11 cellular contexts compared by ENCODE assay signal in the genomic region with DNA sequence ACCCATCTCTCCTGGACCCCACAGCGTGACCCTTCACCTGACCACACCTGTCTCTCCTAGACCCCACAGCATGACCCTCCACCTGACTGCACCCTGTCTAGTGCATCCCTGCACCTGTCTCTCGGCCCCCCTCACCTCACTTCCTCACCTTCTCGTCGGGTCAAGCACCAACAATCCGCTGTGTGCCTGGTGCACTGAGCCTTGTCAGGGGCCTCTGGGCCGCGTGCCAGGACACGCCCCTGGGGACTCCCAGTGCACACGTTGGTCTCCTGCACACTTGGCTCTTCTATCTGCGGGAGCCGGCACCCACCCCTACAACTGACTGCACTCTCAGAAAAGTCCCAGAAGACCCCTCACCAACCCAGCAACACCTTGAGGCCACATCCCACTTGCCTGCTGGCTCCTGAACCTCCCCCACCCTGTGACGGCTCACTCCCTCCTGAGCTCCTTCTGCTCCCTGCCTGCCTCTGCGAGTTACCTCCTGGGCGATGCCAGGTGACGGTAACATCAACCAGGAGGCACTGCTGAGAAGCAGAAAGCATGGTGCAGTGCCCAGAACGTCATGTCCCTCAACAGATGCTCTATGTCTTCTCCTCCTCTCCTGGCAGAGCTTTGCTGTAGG.
DNase-seq lines count a peak whose midpoint lies in the region; TF ChIP-seq lines count a peak whose summit lies in the region.
"Had no signal": no experiment of that assay in that cellular context is flagged by ENCODE, and none has a peak within 500 bp of the region (broad histone marks: within the 10 kb centered on the region; RNA-seq: fewer than 3 reads in every experiment).

No MANE protein-coding gene starts in this region.

- no peak overlapping the region for H3K4me3 Mint-ChIP-seq in chondrocyte (ENCODE audit: unreplicated experiment)
- H3K4me3 Mint-ChIP-seq: activated naive CD8-positive, alpha-beta T cell treated with anti-CD3 and anti-CD28 coated beads, Interleukin-2, amount 10 ng/mL, durations not matched to agents 7 days and 5 days; nephron had no signal

- H3K27ac ChIP-seq in spleen = no peak overlapping the region
- H3K27ac ChIP-seq in esophagus muscularis mucosa (replicated peaks in 1 of 4) = no peak overlapping the region

- no peaks in the 10 kb centered on the region for H3K9me3 ChIP-seq in spleen
- no peaks in the 10 kb centered on the region for H3K9me3 ChIP-seq in esophagus muscularis mucosa
- no peaks in the 10 kb centered on the region for H3K9me3 ChIP-seq in MG63

- peaks cover 23% of the 10 kb centered on the region for H3K4me1 Mint-ChIP-seq in chondrocyte (ENCODE audit: low read depth)
- H3K4me1 Mint-ChIP-seq: activated naive CD8-positive, alpha-beta T cell treated with anti-CD3 and anti-CD28 coated beads, Interleukin-2, amount 10 ng/mL, durations not matched to agents 7 days and 5 days had no signal

- intact Hi-C loops in spleen (cut with DNase I; ENCODE audit: low total_unique reads) = no loop called here
- intact Hi-C loops in esophagus muscularis mucosa (cut with DNase I) = no loop called here

- TF ChIP-seq POLR2A in spleen (IDR thresholded peaks at IDR 0.05) (no peak), esophagus muscularis mucosa (IDR thresholded peaks at IDR 0.05; ENCODE audit: low read depth) (no peak)

- H3K27me3 Mint-ChIP-seq in chondrocyte (ENCODE audit: low read depth) = no peaks in the 10 kb centered on the region

- peak overlapping the region; percentile 41 for H3K27ac Mint-ChIP-seq in chondrocyte (ENCODE audit: unreplicated experiment)
- H3K27ac Mint-ChIP-seq: activated naive CD8-positive, alpha-beta T cell treated with anti-CD3 and anti-CD28 coated beads, Interleukin-2, amount 10 ng/mL, durations not matched to agents 7 days and 5 days; nephron had no signal

- 65 to 79% (median 74%) methylated on average over 16 of the region's 16 CpGs for WGBS in spleen, 5 donors
- 70% methylated on average over 13 of the region's 16 CpGs for WGBS in esophagus muscularis mucosa

- H3K36me3 Mint-ChIP-seq in chondrocyte (ENCODE audit: low read depth) = no peaks in the 10 kb centered on the region
- H3K36me3 Mint-ChIP-seq: activated naive CD8-positive, alpha-beta T cell treated with anti-CD3 and anti-CD28 coated beads, Interleukin-2, amount 10 ng/mL, durations not matched to agents 7 days and 5 days had no signal

- no peak for TF ChIP-seq CTCF in chondrocyte (IDR thresholded peaks at IDR 0.05)
- no peak for TF ChIP-seq CTCF in spleen (IDR thresholded peaks at IDR 0.05 in 8 of 11, conservative IDR thresholded peaks at IDR 0.05 in 3 of 11)
- TF ChIP-seq CTCF in esophagus muscularis mucosa (IDR thresholded peaks at IDR 0.05) = no peak

- H3K36me3 ChIP-seq in spleen (no peaks in the 10 kb centered on the region), esophagus muscularis mucosa (no peaks in the 10 kb centered on the region), MG63 (no peaks in the 10 kb centered on the region; the same call in 1 of the 2 replicates)

- peak in 2 of 3 experiments; percentile 26 to 60 for DNase-seq in NCI-H1417 (lab: John Stamatoyannopoulos, UW)
- no peak for DNase-seq in NCI-H1417 treated with DMSO at 0.1 percent for 48 hours (lab: John Stamatoyannopoulos, UW)
- DNase-seq in NCI-H146 (lab: John Stamatoyannopoulos, UW) = peak; percentile 62
- no peak for DNase-seq in chondrocyte (ENCODE audit: low spot score)
- DNase-seq in spleen = peak; percentile 77
- no peak for DNase-seq in activated CD4-positive, alpha-beta T cell treated with anti-CD3 and anti-CD28 coated beads for 1 hour
- DNase-seq in esophagus muscularis mucosa (ENCODE audit: extremely low spot score) = no peak
- DNase-seq in MG63 = no peak
- DNase-seq: activated naive CD8-positive, alpha-beta T cell treated with anti-CD3 and anti-CD28 coated beads, Interleukin-2, amount 10 ng/mL, durations not matched to agents 7 days and 5 days; stimulated activated CD4-positive, alpha-beta T cell treated with anti-CD3 and anti-CD28 coated beads, Interleukin-2, amount 100 ng/mL, for 24 hours had no signal

- no peak for TF ChIP-seq EP300 in esophagus muscularis mucosa (IDR thresholded peaks at IDR 0.05)

- no peaks in the 10 kb centered on the region for H3K9me3 Mint-ChIP-seq in chondrocyte (ENCODE audit: low read depth)
- H3K9me3 Mint-ChIP-seq: activated naive CD8-positive, alpha-beta T cell treated with anti-CD3 and anti-CD28 coated beads, Interleukin-2, amount 10 ng/mL, durations not matched to agents 7 days and 5 days; nephron had no signal

- no peaks in the 10 kb centered on the region for H3K4me1 ChIP-seq in spleen
- H3K4me1 ChIP-seq in esophagus muscularis mucosa = peaks cover 12 to 35% (median 29%) of the 10 kb centered on the region in 4 donors

- no peak overlapping the region for H3K4me3 ChIP-seq in spleen
- H3K4me3 ChIP-seq in esophagus muscularis mucosa = no peak overlapping the region
- no peak overlapping the region for H3K4me3 ChIP-seq in MG63

- H3K27me3 ChIP-seq in spleen (replicated peaks in 1 of 7) (peaks cover 0 to 27% (median 0%) of the 10 kb centered on the region in 7 donors), esophagus muscularis mucosa (no peaks in the 10 kb centered on the region), MG63 (no peaks in the 10 kb centered on the region)

Comparison
In these comparisons a context has a peak if more than half of its experiments do, and no peak if none do; other contexts are left out.
1. DNase-seq: peak in NCI-H1417 (2 of 3), NCI-H146 (single experiment) and spleen (single experiment); none in NCI-H1417 treated with DMSO at 0.1 percent for 48 hours (single experiment), chondrocyte (single experiment), activated CD4-positive, alpha-beta T cell treated with anti-CD3 and anti-CD28 coated beads for 1 hour (single experiment), esophagus muscularis mucosa (single experiment) and MG63 (single experiment).